9 cellular contexts compared by ENCODE assay signal in the genomic region with DNA sequence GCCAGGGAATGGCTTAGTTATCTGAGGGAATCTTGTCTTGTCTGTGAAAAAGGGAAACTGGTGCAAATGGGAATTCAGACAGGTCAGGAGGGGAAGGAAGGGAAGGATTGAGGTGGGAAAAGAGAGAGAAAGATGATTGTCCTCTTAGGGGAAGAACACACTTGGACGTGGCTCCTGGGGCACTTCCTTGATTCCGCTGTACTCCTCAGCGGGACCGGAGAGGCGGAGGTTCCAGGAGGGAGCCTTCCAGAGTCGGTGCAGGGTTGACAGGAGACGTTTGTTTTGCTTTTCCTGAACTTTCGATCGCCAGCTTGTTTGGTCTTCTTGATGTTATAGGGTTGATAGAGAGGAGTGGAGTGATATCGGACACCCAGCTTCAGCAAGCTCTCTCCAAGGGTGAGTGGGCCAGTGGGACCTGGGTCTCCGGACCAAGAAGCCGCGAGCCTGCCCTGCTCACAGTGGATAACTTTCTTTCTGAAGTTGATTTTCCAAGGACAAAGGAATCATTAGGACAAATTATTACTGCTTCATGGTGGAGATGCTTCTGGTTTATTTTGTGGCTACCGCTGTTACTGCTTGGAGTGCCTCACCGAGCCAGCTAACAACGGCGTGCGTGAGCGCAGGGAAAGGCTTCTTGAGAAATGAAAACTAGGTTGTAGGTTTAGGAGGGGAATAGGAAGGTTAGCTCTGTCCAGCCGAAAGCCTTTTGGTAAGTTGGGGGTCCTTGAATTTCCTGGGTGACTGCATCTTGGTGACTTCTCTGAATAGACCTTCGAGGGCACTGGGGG. TPM values are rescaled to one million over a fixed set of nuclear protein-coding genes. Genes with fewer than 3 reads are reported as not detected.
DNase-seq lines count a peak whose midpoint lies in the region; ATAC-seq, FAIRE-seq and TF ChIP-seq lines count a peak whose summit lies in the region.
"Not testable (repeated sequence)": the region's sequence is repeated elsewhere in the genome, so short reads cannot be mapped to it uniquely, and the experiment has no call there.
"Had no signal": no experiment of that assay in that cellular context is flagged by ENCODE, and none has a peak within 500 bp of the region (broad histone marks: within the 10 kb centered on the region; RNA-seq: fewer than 3 reads in every experiment).

No MANE protein-coding gene starts in this region.

- CTCF ChIA-PET in T-cell (lab: Charles Lee); activated naive CD4-positive, alpha-beta T cell treated with anti-CD3 and anti-CD28 coated beads for 36 hours (lab: Charles Lee): not testable (repeated sequence)

- not testable (repeated sequence) for DNase-seq in CD4-positive, CD25-positive, alpha-beta regulatory T cell; activated naive CD4-positive, alpha-beta T cell treated with anti-CD3 and anti-CD28 coated beads for 36 hours; effector memory CD8-positive, alpha-beta T cell; keratinocyte (ENCODE audit: low read depth, low spot score); nephron progenitor cell
- peak in 1 of 34 experiments; percentile 12 for DNase-seq in T-cell

- not testable (repeated sequence) for H3K36me3 Mint-ChIP-seq in CD4-positive, CD25-positive, alpha-beta regulatory T cell; T-cell; activated naive CD4-positive, alpha-beta T cell treated with anti-CD3 and anti-CD28 coated beads for 36 hours (ENCODE audit: low read depth); effector memory CD8-positive, alpha-beta T cell (ENCODE audit: insufficient read depth); nephron progenitor cell (ENCODE audit: low read depth); stimulated activated naive CD8-positive, alpha-beta T cell treated with anti-CD3 and anti-CD28 coated beads, Interleukin-15, Interleukin-2, amounts not matched to agents 100 ng/mL and 50 ng/mL, for 24 hours (ENCODE audit: low read depth)

- H3K4me1 ChIP-seq in CD4-positive, CD25-positive, alpha-beta regulatory T cell (ENCODE audit: control insufficient read depth, insufficient read depth, low read length, poor library complexity, severe bottlenecking); HUES48 (ENCODE audit: control insufficient read depth, insufficient read depth, low read length); keratinocyte (ENCODE audit: control insufficient read depth, extremely low read depth, insufficient read depth, low read length): not testable (repeated sequence)

- not testable (repeated sequence) for H3K27me3 Mint-ChIP-seq in CD4-positive, CD25-positive, alpha-beta regulatory T cell; T-cell; activated naive CD4-positive, alpha-beta T cell treated with anti-CD3 and anti-CD28 coated beads for 36 hours (ENCODE audit: low read depth); effector memory CD8-positive, alpha-beta T cell; stimulated activated naive CD8-positive, alpha-beta T cell treated with anti-CD3 and anti-CD28 coated beads, Interleukin-15, Interleukin-2, amounts not matched to agents 100 ng/mL and 50 ng/mL, for 24 hours
- peaks cover 10% of the 10 kb centered on the region for H3K27me3 Mint-ChIP-seq in nephron progenitor cell (ENCODE audit: low read depth, poor library complexity)

- intact Hi-C loops in activated naive CD4-positive, alpha-beta T cell treated with anti-CD3 and anti-CD28 coated beads for 36 hours (cut with micrococcal nuclease), result not testable (repeated sequence)

- H3K9me1 ChIP-seq in keratinocyte (ENCODE audit: control insufficient read depth, extremely low read depth, insufficient read depth, low read length), result not testable (repeated sequence)

- not testable (repeated sequence) for FAIRE-seq in keratinocyte (lab: Jason Lieb, UNC)

- H3K79me2 ChIP-seq in keratinocyte (ENCODE audit: control insufficient read depth, insufficient read depth, low read length), result not testable (repeated sequence)

- H3K9me3 ChIP-seq in CD4-positive, CD25-positive, alpha-beta regulatory T cell (ENCODE audit: control insufficient read depth in 2 of 2, low read length in 2 of 2); HUES48 (ENCODE audit: control insufficient read depth, insufficient read depth, low read length); keratinocyte (ENCODE audit: control insufficient read depth, low read depth, low read length): not testable (repeated sequence)

- not testable (repeated sequence) for H4K20me1 ChIP-seq in keratinocyte (ENCODE audit: control insufficient read depth, extremely low read depth, insufficient read depth, low read length)

- H3K4me3 Mint-ChIP-seq in CD4-positive, CD25-positive, alpha-beta regulatory T cell, result peak overlapping the region; percentile 58 to 88 (median 82)
- H3K4me3 Mint-ChIP-seq in T-cell, result peak overlapping the region; percentile 37 to 61 (median 45)
- peak overlapping the region; percentile 64 for H3K4me3 Mint-ChIP-seq in activated naive CD4-positive, alpha-beta T cell treated with anti-CD3 and anti-CD28 coated beads for 36 hours
- peak overlapping the region; percentile 34 to 61 for H3K4me3 Mint-ChIP-seq in effector memory CD8-positive, alpha-beta T cell
- H3K4me3 Mint-ChIP-seq in nephron progenitor cell, result peak overlapping the region; percentile 72
- peak overlapping the region; percentile 65 for H3K4me3 Mint-ChIP-seq in stimulated activated naive CD8-positive, alpha-beta T cell treated with anti-CD3 and anti-CD28 coated beads, Interleukin-15, Interleukin-2, amounts not matched to agents 100 ng/mL and 50 ng/mL, for 24 hours

- peaks cover 4 to 14% (median 6%) of the 10 kb centered on the region in 4 donors for H3K4me1 Mint-ChIP-seq in CD4-positive, CD25-positive, alpha-beta regulatory T cell
- H3K4me1 Mint-ChIP-seq in T-cell (peaks cover 0 to 14% (median 9%) of the 10 kb centered on the region in 3 donors), nephron progenitor cell (peaks cover 10% of the 10 kb centered on the region)
- not testable (repeated sequence) for H3K4me1 Mint-ChIP-seq in activated naive CD4-positive, alpha-beta T cell treated with anti-CD3 and anti-CD28 coated beads for 36 hours (ENCODE audit: low read depth); effector memory CD8-positive, alpha-beta T cell (ENCODE audit: low read depth in 2 of 2)
- peaks cover 24% of the 10 kb centered on the region for H3K4me1 Mint-ChIP-seq in stimulated activated naive CD8-positive, alpha-beta T cell treated with anti-CD3 and anti-CD28 coated beads, Interleukin-15, Interleukin-2, amounts not matched to agents 100 ng/mL and 50 ng/mL, for 24 hours (ENCODE audit: low read depth)

- TF ChIP-seq CTCF in keratinocyte (optimal IDR thresholded peaks at IDR 0.05 in 1 of 3, IDR thresholded peaks at IDR 0.05 in 1 of 3, conservative IDR thresholded peaks at IDR 0.05 in 1 of 3; ENCODE audit: extremely low read depth in 1 of 3, insufficient read depth in 2 of 3, low read length in 3 of 3); nephron progenitor cell (IDR thresholded peaks at IDR 0.05): not testable (repeated sequence)

- H3K4me3 ChIP-seq in CD4-positive, CD25-positive, alpha-beta regulatory T cell (ENCODE audit: low read depth, low read length), result not testable (repeated sequence)
- H3K4me3 ChIP-seq in HUES48 (ENCODE audit: low read depth, low read length) (peak overlapping the region; percentile 42; the same call in 1 of the 2 replicates), keratinocyte (ENCODE audit: control insufficient read depth in 2 of 3, extremely low read depth in 1 of 3, insufficient read depth in 2 of 3, low read depth in 1 of 3, low read length in 3 of 3) (peak overlapping the region in 2 of 3 experiments; percentile 16 to 53)

- not testable (repeated sequence) for ATAC-seq in CD4-positive, CD25-positive, alpha-beta regulatory T cell (ENCODE audit: low read depth in 2 of 2); T-cell (replicated peaks in 1 of 4); effector memory CD8-positive, alpha-beta T cell (replicated peaks)

- peak overlapping the region in 1 of 3 donors; percentile 79 for H3K27ac Mint-ChIP-seq in CD4-positive, CD25-positive, alpha-beta regulatory T cell
- H3K27ac Mint-ChIP-seq in T-cell, result peak overlapping the region in 1 of 2 donors; percentile 81
- not testable (repeated sequence) for H3K27ac Mint-ChIP-seq in activated naive CD4-positive, alpha-beta T cell treated with anti-CD3 and anti-CD28 coated beads for 36 hours; effector memory CD8-positive, alpha-beta T cell; nephron progenitor cell; stimulated activated naive CD8-positive, alpha-beta T cell treated with anti-CD3 and anti-CD28 coated beads, Interleukin-15, Interleukin-2, amounts not matched to agents 100 ng/mL and 50 ng/mL, for 24 hours

- not testable (repeated sequence) for H3K27me3 ChIP-seq in CD4-positive, CD25-positive, alpha-beta regulatory T cell (ENCODE audit: control insufficient read depth, insufficient read depth, low read length); HUES48 (ENCODE audit: control insufficient read depth, insufficient read depth, low read length); keratinocyte (ENCODE audit: control insufficient read depth, extremely low read depth, insufficient read depth, low read length)

- not testable (repeated sequence) for H3K27ac ChIP-seq in CD4-positive, CD25-positive, alpha-beta regulatory T cell (ENCODE audit: insufficient read depth, low read length, poor library complexity, severe bottlenecking); HUES48 (ENCODE audit: low read depth, low read length); keratinocyte (ENCODE audit: control insufficient read depth, insufficient read depth, low read length)

- H2AFZ ChIP-seq in keratinocyte (ENCODE audit: control insufficient read depth, low read length), result not testable (repeated sequence)

- POLR2A ChIA-PET in T-cell (lab: Charles Lee), result not testable (repeated sequence)

- H3K4me2 ChIP-seq in keratinocyte (ENCODE audit: control insufficient read depth, extremely low read depth, insufficient read depth, low read depth, low read length), result peak overlapping the region; percentile 54

- dilution Hi-C loops in keratinocyte (cut with MboI; ENCODE audit: extremely low pct_ligation_motif_present, low sequenced_read_pairs), result not testable (repeated sequence)

- not testable (repeated sequence) for H3K36me3 ChIP-seq in CD4-positive, CD25-positive, alpha-beta regulatory T cell (ENCODE audit: control insufficient read depth, insufficient read depth, low read length); HUES48 (ENCODE audit: control insufficient read depth, insufficient read depth, low read length); keratinocyte (ENCODE audit: control insufficient read depth in 2 of 2, extremely low read depth in 1 of 2, insufficient read depth in 2 of 2, low read length in 2 of 2)

- not testable (repeated sequence) for H3K9me3 Mint-ChIP-seq in CD4-positive, CD25-positive, alpha-beta regulatory T cell; T-cell; activated naive CD4-positive, alpha-beta T cell treated with anti-CD3 and anti-CD28 coated beads for 36 hours; effector memory CD8-positive, alpha-beta T cell; nephron progenitor cell; stimulated activated naive CD8-positive, alpha-beta T cell treated with anti-CD3 and anti-CD28 coated beads, Interleukin-15, Interleukin-2, amounts not matched to agents 100 ng/mL and 50 ng/mL, for 24 hours

- not testable (repeated sequence) for H3K9ac ChIP-seq in HUES48 (ENCODE audit: low read depth, low read length); keratinocyte (ENCODE audit: control insufficient read depth, extremely low read depth, insufficient read depth, low read length)

RNA-seq across cellular contexts. Expression of gene APOD, which starts 52.4 kb away (rescaled TPM):
- total RNA-seq in CD4-positive, CD25-positive, alpha-beta regulatory T cell, result not detected
- under 1 TPM in 1 of 4 donors, not detected in 3; 0.60 TPM for polyA plus RNA-seq in CD4-positive, CD25-positive, alpha-beta regulatory T cell
- under 1 TPM in 1 of 5 donors, not detected in 4; 0.55 TPM for total RNA-seq in T-cell
- under 1 TPM in 1 of 2 experiments, not detected in 1; 0.44 TPM for total RNA-seq in activated naive CD4-positive, alpha-beta T cell treated with anti-CD3 and anti-CD28 coated beads for 36 hours
- not detected in 3 replicates for polyA plus RNA-seq in keratinocyte
- polyA plus RNA-seq in keratinocyte (2011; ENCODE audit: low read depth), result 2.9 TPM
- 0.06 and 0.11 TPM in 2 replicates for polyA plus RNA-seq in keratinocyte (2011; cell fraction: cytosol; rRNA removed)
- polyA plus RNA-seq in keratinocyte (2011; cell fraction: nucleus; rRNA removed), result not detected in 2 replicates
- 1.4 TPM in 1 of 2 replicates, not detected in the other for polyA plus RNA-seq in keratinocyte (2012; ENCODE audit: low replicate concordance)
- polyA minus RNA-seq in keratinocyte, result not detected in 3 replicates
- not detected for polyA minus RNA-seq in keratinocyte (2011; cell fraction: cytosol; rRNA and poly(A)+ RNA removed)
- polyA minus RNA-seq in keratinocyte (2011; cell fraction: nucleus; rRNA and poly(A)+ RNA removed), result not detected in 2 replicates
- total RNA-seq: mononuclear cell had no signal
